In the genomic region with DNA sequence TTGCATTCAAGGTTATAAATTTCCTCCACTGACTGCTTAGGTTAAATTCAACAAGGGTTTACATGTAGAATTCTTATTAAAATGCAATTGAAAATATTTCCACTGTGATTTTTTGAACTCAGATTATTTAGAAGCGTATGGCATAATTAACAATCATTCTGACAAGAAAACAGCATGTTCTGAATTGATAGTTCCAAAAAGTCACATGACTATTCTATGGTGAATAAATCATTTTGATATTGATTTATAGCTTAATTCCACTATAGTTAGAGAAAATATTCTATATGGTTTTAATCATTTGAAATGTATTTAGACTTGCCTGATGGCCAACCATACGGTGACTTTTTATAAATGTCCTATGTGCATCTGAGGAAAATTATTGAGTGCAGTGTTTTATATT, we compare ENCODE assay signal across 11 cellular contexts.
"Had no signal": no experiment of that assay in that cellular context is flagged by ENCODE, and none has a peak within 500 bp of the region (broad histone marks: within the 10 kb centered on the region; RNA-seq: fewer than 3 reads in every experiment).

No MANE protein-coding gene starts in this region.

- H3K4me3 Mint-ChIP-seq: GM23338, H9, HFFc6 had no signal

- H3K4me3 ChIP-seq: GM23248, GM23338, HAP-1 had no signal

- H3K27ac Mint-ChIP-seq: GM23338, H9, HFFc6 had no signal

- H3K4me2 ChIP-seq: GM23338 had no signal

- FAIRE-seq: H1, H54 had no signal

- H2AFZ ChIP-seq: GM23248, GM23338 had no signal

- H3K4me1 ChIP-seq: HAP-1 had no signal

- ATAC-seq: GM23338, HCT116 had no signal

- DNase-seq: GM23248, GOT3, H7, H9, HCEC 1CT, HFFc6 had no signal

- H3K9ac ChIP-seq: GM23248 had no signal

- H3K27ac ChIP-seq: GM23248 had no signal
